29 cellular contexts compared by ENCODE assay signal in the genomic region with DNA sequence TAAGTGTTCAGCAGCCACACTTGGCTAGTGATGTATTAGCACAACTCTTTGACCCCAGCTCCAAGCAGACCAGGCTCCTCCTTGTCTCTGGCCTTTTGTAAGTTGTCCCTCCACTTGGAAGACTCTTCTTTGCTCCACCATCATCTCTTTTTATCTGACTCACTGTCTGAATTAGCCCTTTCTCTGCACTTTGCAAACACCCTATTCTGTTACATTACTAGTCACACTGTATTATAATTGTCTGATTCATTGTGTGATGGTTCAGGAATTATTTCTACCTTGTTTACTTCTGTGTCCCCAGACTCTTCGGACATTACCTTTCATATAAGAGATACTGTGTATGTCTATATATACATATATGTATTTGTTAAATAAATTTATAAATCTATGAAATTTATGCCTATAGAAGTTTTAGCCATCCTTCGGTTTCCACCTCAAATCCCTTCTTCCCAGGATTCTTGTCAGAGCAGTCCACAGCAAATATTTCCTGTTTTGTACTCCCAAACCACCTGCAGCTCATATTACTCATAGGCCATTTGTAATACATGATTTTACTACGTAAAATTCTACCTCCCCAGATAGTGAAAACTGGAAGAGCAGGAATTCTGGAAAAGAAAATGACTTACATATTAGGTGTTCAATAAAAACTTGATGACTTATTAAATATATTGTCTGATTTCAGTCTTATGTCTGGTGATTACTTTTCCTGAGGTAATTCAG.
"Had no signal": no experiment of that assay in that cellular context is flagged by ENCODE, and none has a peak within 500 bp of the region (broad histone marks: within the 10 kb centered on the region; RNA-seq: fewer than 3 reads in every experiment).

No MANE protein-coding gene starts in this region.

- H3K4me3 ChIP-seq: adrenal gland, ascending aorta, dorsolateral prefrontal cortex, hepatocyte, left lung, lung, upper lobe of left lung had no signal

- DNase-seq: activated CD4-positive, alpha-beta T cell treated with anti-CD3 and anti-CD28 coated beads for 4 hours; activated CD4-positive, alpha-beta T cell treated with anti-CD3 and anti-CD28 coated beads, Interleukin-2, amount 50 U/mL, for 48 hours; activated CD8-positive, alpha-beta memory T cell treated with anti-CD3 and anti-CD28 coated beads, Interleukin-2, amount 50 U/mL, for 48 hours; activated naive CD4-positive, alpha-beta T cell; activated T-cell treated with anti-CD3 and anti-CD28 coated beads, Interleukin-2, amount 50 U/mL, for 4 hours; adrenal gland; dorsolateral prefrontal cortex; effector memory CD8-positive, alpha-beta T cell; foreskin fibroblast; glutamatergic neuron; immature natural killer cell; left lung; naive thymus-derived CD4-positive, alpha-beta T cell; posterior cingulate gyrus; small intestine; stimulated activated CD4-positive, alpha-beta T cell treated with anti-CD3 and anti-CD28 coated beads, Interleukin-15, amount 100 ng/mL, for 24 hours; stimulated activated naive CD4-positive, alpha-beta T cell; T-cell; T-helper 9 cell; upper lobe of left lung had no signal

- H3K27me3 ChIP-seq: adrenal gland, ascending aorta, dorsolateral prefrontal cortex, hepatocyte, left lung, upper lobe of left lung had no signal

- ATAC-seq: activated T-cell treated with anti-CD3 and anti-CD28 coated beads, Interleukin-2, amount 50 U/mL, for 4 hours; effector memory CD8-positive, alpha-beta T cell; left lung; naive thymus-derived CD4-positive, alpha-beta T cell; sciatic nerve; T-cell; WTC11 had no signal

- H3K4me1 ChIP-seq: adrenal gland, ascending aorta, left lung, upper lobe of left lung had no signal

- H3K4me2 ChIP-seq: hepatocyte had no signal

- H2AFZ ChIP-seq: hepatocyte had no signal

- H3K4me3 Mint-ChIP-seq: activated naive CD8-positive, alpha-beta T cell; activated T-cell treated with anti-CD3 and anti-CD28 coated beads, Interleukin-2, amount 50 U/mL, for 4 hours; central memory CD8-positive, alpha-beta T cell; effector memory CD8-positive, alpha-beta T cell; immature natural killer cell; naive thymus-derived CD4-positive, alpha-beta T cell; neural crest cell; T-cell; WTC11 had no signal

- H3K27ac ChIP-seq: adrenal gland, ascending aorta, dorsolateral prefrontal cortex, hepatocyte, left lung, upper lobe of left lung had no signal

- H3K9me3 Mint-ChIP-seq: central memory CD8-positive, alpha-beta T cell; effector memory CD8-positive, alpha-beta T cell had no signal

- H3K4me1 Mint-ChIP-seq: neural crest cell, T-cell, WTC11 had no signal

- H3K27me3 Mint-ChIP-seq: activated naive CD8-positive, alpha-beta T cell; central memory CD8-positive, alpha-beta T cell; effector memory CD8-positive, alpha-beta T cell; naive thymus-derived CD4-positive, alpha-beta T cell; T-cell had no signal

- H3K9me3 ChIP-seq: adrenal gland, left lung, upper lobe of left lung had no signal

- H3K27ac Mint-ChIP-seq: activated naive CD8-positive, alpha-beta T cell; activated T-helper 2 cell treated with anti-CD3 and anti-CD28 coated beads, Interferon-gamma antibody, Interleukin-2, Interleukin-4, amounts not matched to agents 10 μg/mL and 5 μg/mL and 100 μg/mL, durations not matched to agents 14 hours and 24 hours and 36 hours; effector memory CD8-positive, alpha-beta T cell; immature natural killer cell; T-cell; WTC11 had no signal

- H3K36me3 ChIP-seq: adrenal gland, left lung, upper lobe of left lung had no signal
